Comparison of ENCODE assay signal across 1 cellular context in genomic region chr6:28794175-28795002, GRCh38.
TF ChIP-seq lines count a peak whose summit lies in the region.

No MANE protein-coding gene starts in this region.

TF ChIP-seq in HEK293, 187 proteins besides CTCF, POLR2A, EP300 and RAD21 (continued from another document):
- no peak for TF ChIP-seq PRDM6 (tag by site-specific recombination; IDR thresholded peaks at IDR 0.05)
- no peak for TF ChIP-seq ZSCAN16 (tag by site-specific recombination; IDR thresholded peaks at IDR 0.05)
- TF ChIP-seq, protein P1, sequence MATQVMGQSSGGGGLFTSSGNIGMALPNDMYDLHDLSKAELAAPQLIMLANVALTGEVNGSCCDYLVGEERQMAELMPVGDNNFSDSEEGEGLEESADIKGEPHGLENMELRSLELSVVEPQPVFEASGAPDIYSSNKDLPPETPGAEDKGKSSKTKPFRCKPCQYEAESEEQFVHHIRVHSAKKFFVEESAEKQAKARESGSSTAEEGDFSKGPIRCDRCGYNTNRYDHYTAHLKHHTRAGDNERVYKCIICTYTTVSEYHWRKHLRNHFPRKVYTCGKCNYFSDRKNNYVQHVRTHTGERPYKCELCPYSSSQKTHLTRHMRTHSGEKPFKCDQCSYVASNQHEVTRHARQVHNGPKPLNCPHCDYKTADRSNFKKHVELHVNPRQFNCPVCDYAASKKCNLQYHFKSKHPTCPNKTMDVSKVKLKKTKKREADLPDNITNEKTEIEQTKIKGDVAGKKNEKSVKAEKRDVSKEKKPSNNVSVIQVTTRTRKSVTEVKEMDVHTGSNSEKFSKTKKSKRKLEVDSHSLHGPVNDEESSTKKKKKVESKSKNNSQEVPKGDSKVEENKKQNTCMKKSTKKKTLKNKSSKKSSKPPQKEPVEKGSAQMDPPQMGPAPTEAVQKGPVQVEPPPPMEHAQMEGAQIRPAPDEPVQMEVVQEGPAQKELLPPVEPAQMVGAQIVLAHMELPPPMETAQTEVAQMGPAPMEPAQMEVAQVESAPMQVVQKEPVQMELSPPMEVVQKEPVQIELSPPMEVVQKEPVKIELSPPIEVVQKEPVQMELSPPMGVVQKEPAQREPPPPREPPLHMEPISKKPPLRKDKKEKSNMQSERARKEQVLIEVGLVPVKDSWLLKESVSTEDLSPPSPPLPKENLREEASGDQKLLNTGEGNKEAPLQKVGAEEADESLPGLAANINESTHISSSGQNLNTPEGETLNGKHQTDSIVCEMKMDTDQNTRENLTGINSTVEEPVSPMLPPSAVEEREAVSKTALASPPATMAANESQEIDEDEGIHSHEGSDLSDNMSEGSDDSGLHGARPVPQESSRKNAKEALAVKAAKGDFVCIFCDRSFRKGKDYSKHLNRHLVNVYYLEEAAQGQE (tag by site-specific recombination; IDR thresholded peaks at IDR 0.05): peak; percentile 61; the same call in 1 of the 2 replicates
- TF ChIP-seq, protein P2, sequence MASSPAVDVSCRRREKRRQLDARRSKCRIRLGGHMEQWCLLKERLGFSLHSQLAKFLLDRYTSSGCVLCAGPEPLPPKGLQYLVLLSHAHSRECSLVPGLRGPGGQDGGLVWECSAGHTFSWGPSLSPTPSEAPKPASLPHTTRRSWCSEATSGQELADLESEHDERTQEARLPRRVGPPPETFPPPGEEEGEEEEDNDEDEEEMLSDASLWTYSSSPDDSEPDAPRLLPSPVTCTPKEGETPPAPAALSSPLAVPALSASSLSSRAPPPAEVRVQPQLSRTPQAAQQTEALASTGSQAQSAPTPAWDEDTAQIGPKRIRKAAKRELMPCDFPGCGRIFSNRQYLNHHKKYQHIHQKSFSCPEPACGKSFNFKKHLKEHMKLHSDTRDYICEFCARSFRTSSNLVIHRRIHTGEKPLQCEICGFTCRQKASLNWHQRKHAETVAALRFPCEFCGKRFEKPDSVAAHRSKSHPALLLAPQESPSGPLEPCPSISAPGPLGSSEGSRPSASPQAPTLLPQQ (tag by site-specific recombination; IDR thresholded peaks at IDR 0.05): no peak
- peak; percentile 71; the same call in 1 of the 2 replicates for TF ChIP-seq OSR2 (tag by site-specific recombination; IDR thresholded peaks at IDR 0.05)
- no peak for TF ChIP-seq ZBTB20 (tag by site-specific recombination; IDR thresholded peaks at IDR 0.05)
- TF ChIP-seq ZNF335 (tag by site-specific recombination; conservative IDR thresholded peaks at IDR 0.05): peak; percentile 83
- TF ChIP-seq ZNF366 (tag by site-specific recombination; conservative IDR thresholded peaks at IDR 0.05): peak; percentile 68; the same call in 1 of the 2 replicates
- no peak for TF ChIP-seq ZNF791 (tag by site-specific recombination; IDR thresholded peaks at IDR 0.05)
- TF ChIP-seq ZNF558 (tag by site-specific recombination; IDR thresholded peaks at IDR 0.05): no peak
- no peak for TF ChIP-seq ZEB2 (tag by site-specific recombination; IDR thresholded peaks at IDR 0.05)
- no peak for TF ChIP-seq ZNF707 (tag by site-specific recombination; IDR thresholded peaks at IDR 0.05)
- TF ChIP-seq ZNF768 (tag by site-specific recombination; IDR thresholded peaks at IDR 0.05): no peak
- TF ChIP-seq MZF1 (tag by site-specific recombination; IDR thresholded peaks at IDR 0.05; ENCODE audit: borderline replicate concordance): 0 out of 2 replicates have a peak, but pooled peaks have one; percentile 11
- TF ChIP-seq ZNF600 (tag by site-specific recombination; IDR thresholded peaks at IDR 0.05): 0 out of 2 replicates have a peak, but pooled peaks have one; percentile 21
- TF ChIP-seq, protein P3, sequence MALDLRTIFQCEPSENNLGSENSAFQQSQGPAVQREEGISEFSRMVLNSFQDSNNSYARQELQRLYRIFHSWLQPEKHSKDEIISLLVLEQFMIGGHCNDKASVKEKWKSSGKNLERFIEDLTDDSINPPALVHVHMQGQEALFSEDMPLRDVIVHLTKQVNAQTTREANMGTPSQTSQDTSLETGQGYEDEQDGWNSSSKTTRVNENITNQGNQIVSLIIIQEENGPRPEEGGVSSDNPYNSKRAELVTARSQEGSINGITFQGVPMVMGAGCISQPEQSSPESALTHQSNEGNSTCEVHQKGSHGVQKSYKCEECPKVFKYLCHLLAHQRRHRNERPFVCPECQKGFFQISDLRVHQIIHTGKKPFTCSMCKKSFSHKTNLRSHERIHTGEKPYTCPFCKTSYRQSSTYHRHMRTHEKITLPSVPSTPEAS (tag by site-specific recombination; IDR thresholded peaks at IDR 0.05): no peak
- no peak; the same call in 1 of the 2 replicates for TF ChIP-seq ZNF2 (tag by site-specific recombination; IDR thresholded peaks at IDR 0.05)
- TF ChIP-seq ZNF433 (tag by site-specific recombination; IDR thresholded peaks at IDR 0.05; ENCODE audit: low read depth): no peak
- TF ChIP-seq ZNF133 (tag by site-specific recombination; IDR thresholded peaks at IDR 0.05): no peak
- TF ChIP-seq PBX3 (CRISPR knock-in tag; IDR thresholded peaks at IDR 0.05): no peak
